18 cellular contexts compared by ENCODE assay signal in genomic region chr4:26786916-26787315, GRCh38.
DNase-seq lines count a peak whose midpoint lies in the region; ATAC-seq and TF ChIP-seq lines count a peak whose summit lies in the region.
"Had no signal": no experiment of that assay in that cellular context is flagged by ENCODE, and none has a peak within 500 bp of the region (broad histone marks: within the 10 kb centered on the region; RNA-seq: fewer than 3 reads in every experiment).

No MANE protein-coding gene starts in this region.

- peaks cover 0 to 11% (median 2%) of the 10 kb centered on the region in 7 donors for H3K9me3 Mint-ChIP-seq in naive B cell
- peaks cover 0 to 4% of the 10 kb centered on the region in 2 donors for H3K9me3 Mint-ChIP-seq in natural killer cell
- H3K9me3 Mint-ChIP-seq: GM23338 had no signal

- no peaks in the 10 kb centered on the region for H4K20me1 ChIP-seq in DOHH2 (ENCODE audit: control insufficient read depth, insufficient read depth, low read depth, low read length)

- H3K9me3 ChIP-seq in DOHH2 (ENCODE audit: control insufficient read depth, insufficient read depth, low read length), result no peaks in the 10 kb centered on the region
- H3K9me3 ChIP-seq: mucosa of descending colon had no signal

- H3K4me1 ChIP-seq in DOHH2 (ENCODE audit: control insufficient read depth, low read length), result peaks cover 22% of the 10 kb centered on the region

- H3K79me2 ChIP-seq in DOHH2 (ENCODE audit: control insufficient read depth, low read length), result no peaks in the 10 kb centered on the region

- ATAC-seq in HG03469 (IDR thresholded peaks at IDR 0.05; ENCODE audit: unreplicated experiment), result peak; percentile 42
- ATAC-seq in naive B cell (ENCODE audit: low read depth in 2 of 2), result peak; percentile 89 to 93
- no peak for ATAC-seq in natural killer cell

- no peaks in the 10 kb centered on the region for H3K36me3 ChIP-seq in DOHH2 (ENCODE audit: control insufficient read depth, low read length)
- H3K36me3 ChIP-seq: SJCRH30 had no signal

- intact Hi-C loops in natural killer cell (cut with micrococcal nuclease), result no loop called here

- H3K27me3 ChIP-seq in DOHH2 (ENCODE audit: control insufficient read depth, low read length), result no peaks in the 10 kb centered on the region
- H3K27me3 ChIP-seq: SJCRH30 had no signal

- TF ChIP-seq CTCF in DOHH2 (IDR thresholded peaks at IDR 0.05; ENCODE audit: low read depth, low read length, poor library complexity, severe bottlenecking), result no peak
- TF ChIP-seq CTCF in GM13977 (IDR thresholded peaks at IDR 0.05; ENCODE audit: extremely low read depth, insufficient read depth, missing control alignments), result no peak
- TF ChIP-seq CTCF in natural killer cell (IDR thresholded peaks at IDR 0.05), result no peak

- DNase-seq in OCI-M1 (lab: John Stamatoyannopoulos, UW) (peak; percentile 82), naive B cell (peak; percentile 49), GM13977 (ENCODE audit: low spot score) (no peak), natural killer cell (no peak), glomerular visceral epithelial cell (ENCODE audit: extremely low spot score) (no peak)
- DNase-seq: activated CD4-positive, alpha-beta T cell treated with anti-CD3 and anti-CD28 coated beads, Interleukin-2, amount 10 ng/mL, durations not matched to agents 7 days and 5 days; activated naive CD4-positive, alpha-beta T cell treated with Interleukin-2 at 50 U/mL for 16 hours; foreskin fibroblast; GDM1; IMR-90; mucosa of descending colon; NCI-H1105; occipital lobe; stimulated activated CD4-positive, alpha-beta T cell treated with anti-CD3 and anti-CD28 coated beads, Interleukin-1b, Interleukin-23, amount 100 ng/mL, for 48 hours had no signal

- H3K4me1 Mint-ChIP-seq in naive B cell (peaks cover 30 to 35% (median 33%) of the 10 kb centered on the region in 3 donors), natural killer cell (peaks cover 12 to 22% of the 10 kb centered on the region in 2 donors)

- peak overlapping the region; percentile 41; the same call in 1 of the 2 replicates for H3K4me3 ChIP-seq in DOHH2 (ENCODE audit: low read length)
- H3K4me3 ChIP-seq: GM23338, mucosa of descending colon had no signal

- no peaks in the 10 kb centered on the region for H3K9me2 ChIP-seq in DOHH2 (replicated peaks; ENCODE audit: control insufficient read depth, low read length)

- H3F3A ChIP-seq in DOHH2 (ENCODE audit: control insufficient read depth, insufficient read depth), result 0 out of 2 replicates have a peak, but pooled peaks cover 2% of the 10 kb centered on the region

- H3K36me3 Mint-ChIP-seq in naive B cell (no peaks in the 10 kb centered on the region), natural killer cell (peaks cover 15% of the 10 kb centered on the region)

- peak overlapping the region; percentile 57 for H3K4me2 ChIP-seq in DOHH2 (ENCODE audit: low read length)
- H3K4me2 ChIP-seq: GM23338 had no signal

- H3K27ac ChIP-seq in DOHH2 (ENCODE audit: low read depth, low read length), result no peak overlapping the region

- H3K27ac Mint-ChIP-seq in naive B cell (peak overlapping the region in 4 of 6 donors; percentile 1 to 88 (median 48)), natural killer cell (no peak overlapping the region)
- H3K27ac Mint-ChIP-seq: activated CD4-positive, alpha-beta T cell treated with anti-CD3 and anti-CD28 coated beads, Interleukin-2, amount 10 ng/mL, durations not matched to agents 7 days and 5 days; GM23338 had no signal

- H3K27me3 Mint-ChIP-seq in naive B cell (peaks cover 10 to 25% (median 20%) of the 10 kb centered on the region in 3 donors), natural killer cell (ENCODE audit: low read depth in 2 of 2) (no peaks in the 10 kb centered on the region)
- H3K27me3 Mint-ChIP-seq: activated CD4-positive, alpha-beta T cell treated with anti-CD3 and anti-CD28 coated beads, Interleukin-2, amount 10 ng/mL, durations not matched to agents 7 days and 5 days had no signal

- in situ Hi-C loops in GM13977 (cut with MboI; ENCODE audit: low pct_unique_long_range_greater_than_20kb, low sequenced_read_pairs, unreplicated experiment), result no loop called here

- H3K4me3 Mint-ChIP-seq in naive B cell (peak overlapping the region in 7 of 8 donors; percentile 8 to 88 (median 65)), natural killer cell (no peak overlapping the region)
- H3K4me3 Mint-ChIP-seq: activated CD4-positive, alpha-beta T cell treated with anti-CD3 and anti-CD28 coated beads, Interleukin-2, amount 10 ng/mL, durations not matched to agents 7 days and 5 days; GM23338 had no signal

Comparison
In these comparisons a context has a peak if more than half of its experiments do, and no peak if none do; other contexts are left out.
1. ATAC-seq: peak in HG03469 (single experiment) and naive B cell (2 of 2); none in natural killer cell (0 of 3).
2. DNase-seq: peak in OCI-M1 (single experiment) and naive B cell (single experiment); none in GM13977 (single experiment), natural killer cell (single experiment) and glomerular visceral epithelial cell (single experiment).
3. H3K27ac Mint-ChIP-seq: peak in naive B cell (4 of 6); none in natural killer cell (0 of 2).